26 cellular contexts compared by ENCODE assay signal in the genomic region with DNA sequence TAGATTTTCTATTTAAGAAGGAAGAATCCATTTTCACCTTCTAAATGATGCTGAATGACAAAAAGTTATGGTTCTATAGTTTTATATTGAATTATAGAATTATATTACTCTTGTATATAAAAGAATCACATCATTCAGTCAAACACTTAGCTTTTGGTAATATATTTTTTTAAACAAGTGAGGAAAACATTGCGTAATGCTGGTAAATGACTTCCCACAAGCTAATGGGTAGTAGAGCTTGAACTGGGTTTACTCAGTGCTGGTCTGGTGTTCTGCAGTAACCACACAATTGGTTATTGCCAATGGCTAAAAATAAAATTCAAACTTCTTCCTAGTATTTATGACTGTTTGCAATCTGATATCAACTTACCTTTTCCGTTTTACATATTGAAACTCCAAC. TPM values are rescaled to one million over a fixed set of nuclear protein-coding genes. Genes with fewer than 3 reads are reported as not detected.
"Had no signal": no experiment of that assay in that cellular context is flagged by ENCODE, and none has a peak within 500 bp of the region (broad histone marks: within the 10 kb centered on the region; RNA-seq: fewer than 3 reads in every experiment).

No MANE protein-coding gene starts in this region.

- H3K4me3 ChIP-seq: body of pancreas, dorsolateral prefrontal cortex, gastroesophageal sphincter, heart left ventricle, mucosa of descending colon, psoas muscle, sigmoid colon, tibial artery had no signal

- H3K4me1 ChIP-seq: tibial artery had no signal

- H3K27ac ChIP-seq: body of pancreas, dorsolateral prefrontal cortex, epithelial cell of prostate, gastroesophageal sphincter, heart left ventricle, psoas muscle, sigmoid colon, tibial artery had no signal

- DNase-seq: activated CD4-positive, alpha-beta T cell treated with anti-CD3 and anti-CD28 coated beads for 48 hours; activated CD4-positive, CD25-positive, alpha-beta regulatory T cell; activated CD8-positive, alpha-beta T cell treated with anti-CD3 and anti-CD28 coated beads for 36 hours; activated naive CD4-positive, alpha-beta T cell treated with Interleukin-2 at 50 U/mL for 16 hours; activated naive CD8-positive, alpha-beta T cell treated with anti-CD3 and anti-CD28 coated beads, Interleukin-2, amount 10 ng/mL, durations not matched to agents 7 days and 5 days; activated T-cell treated with anti-CD3 and anti-CD28 coated beads, Interleukin-2, amount 50 U/mL, for 1 hour; body of pancreas; caudate nucleus; dorsolateral prefrontal cortex; heart left ventricle; left ventricle myocardium superior; mucosa of descending colon; naive B cell; psoas muscle; sigmoid colon; stimulated activated CD4-positive, alpha-beta T cell treated with anti-CD3 and anti-CD28 coated beads, Interleukin-12 subunit alpha, Interleukin-12 subunit beta, amount 100 ng/mL, for 4 hours; stimulated activated CD4-positive, alpha-beta T cell treated with anti-CD3 and anti-CD28 coated beads, Interleukin-1b, Interleukin-23, amount 100 ng/mL, for 48 hours; stimulated activated CD8-positive, alpha-beta memory T cell treated with anti-CD3 and anti-CD28 coated beads, Interleukin-4, amount 100 ng/mL, for 48 hours; stimulated activated naive CD4-positive, alpha-beta T cell treated with Interleukin-2 at 50 U/mL for 16 hours; substantia nigra; T-helper 1 cell; T-helper 9 cell; tibial artery had no signal

- H3K27me3 ChIP-seq: body of pancreas, dorsolateral prefrontal cortex, gastroesophageal sphincter, heart left ventricle, sigmoid colon, tibial artery had no signal

- H3K36me3 ChIP-seq: gastroesophageal sphincter, heart left ventricle, sigmoid colon, tibial artery had no signal

- H3K9me3 ChIP-seq: body of pancreas, gastroesophageal sphincter, heart left ventricle, mucosa of descending colon, psoas muscle, sigmoid colon, tibial artery had no signal

RNA-seq across cellular contexts. Expression of a gene that starts 10.6 kb away (rescaled TPM):
- total RNA-seq: neural crest cell had no signal
